Comparison of ENCODE assay signal across 16 cellular contexts in the genomic region with DNA sequence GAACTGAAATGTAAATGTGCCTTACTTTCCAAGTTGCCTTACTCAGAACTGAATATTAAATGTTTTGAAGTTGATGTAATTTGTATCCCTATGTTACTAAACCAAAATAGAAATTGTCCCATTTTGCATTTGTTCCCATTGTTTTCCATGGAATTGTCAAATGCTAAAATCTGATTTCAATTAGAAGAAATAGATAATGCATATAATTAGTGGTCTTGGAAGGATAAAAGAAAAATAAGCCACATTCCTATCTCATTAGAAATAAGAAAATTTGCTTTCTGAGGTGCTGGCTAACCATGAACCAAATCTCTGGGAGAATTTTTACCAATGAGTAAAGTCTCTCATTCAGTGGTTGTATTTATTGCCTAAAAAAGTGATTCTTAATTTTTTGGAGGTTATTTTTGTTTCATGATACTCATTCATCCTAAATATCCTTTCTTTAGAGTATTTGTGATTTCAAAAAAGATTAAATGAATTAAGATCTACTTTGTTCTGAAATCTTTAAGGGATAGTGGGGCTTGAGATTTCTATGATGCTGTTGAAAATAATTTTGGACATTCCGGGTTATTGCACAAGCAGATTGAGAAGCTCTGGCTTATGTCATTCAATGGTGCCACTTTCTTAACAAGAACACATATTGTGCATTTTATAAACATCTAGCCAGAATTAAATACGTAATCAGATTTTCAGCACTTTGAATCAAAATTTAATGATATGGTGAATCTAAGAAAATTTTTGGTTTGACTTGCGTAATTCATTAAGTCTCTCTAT.
A peak's percentile ranks its signal among the peaks of the same experiment; 100 is the strongest.
DNase-seq lines count a peak whose midpoint lies in the region; ATAC-seq and TF ChIP-seq lines count a peak whose summit lies in the region.
"Had no signal": no experiment of that assay in that cellular context is flagged by ENCODE, and none has a peak within 500 bp of the region (broad histone marks: within the 10 kb centered on the region; RNA-seq: fewer than 3 reads in every experiment).

No MANE protein-coding gene starts in this region.

- no peak for TF ChIP-seq EP300 in SK-N-SH (IDR thresholded peaks at IDR 0.05; ENCODE audit: borderline replicate concordance in 1 of 2, low read depth in 1 of 2, low read length in 1 of 2)

- H3K4me3 Mint-ChIP-seq in activated naive CD8-positive, alpha-beta T cell treated with anti-CD3 and anti-CD28 coated beads, Interleukin-2, amount 50 U/mL, for 24 hours = no peak overlapping the region
- H3K4me3 Mint-ChIP-seq: CD8-positive, alpha-beta T cell had no signal

- H3K27me3 ChIP-seq in IMR-90 (ENCODE audit: control insufficient read depth, insufficient read depth, low read length) (no peaks in the 10 kb centered on the region), mesenchymal stem cell (ENCODE audit: control insufficient read depth in 1 of 2, insufficient read depth in 1 of 2, low read length in 2 of 2) (no peaks in the 10 kb centered on the region), SK-N-SH (ENCODE audit: insufficient read depth) (no peaks in the 10 kb centered on the region), mesendoderm (ENCODE audit: insufficient read depth, low read length, poor library complexity) (no peaks in the 10 kb centered on the region)
- H3K27me3 ChIP-seq: SJCRH30 had no signal

- CTCF ChIA-PET in IMR-90 (lab: Yijun Ruan, JAX) = interaction anchor here (1.0 kb wide), 1 partner anchor 212 kb away, joined by 3 read pairs; no protein-coding TSS in a partner anchor
- CTCF ChIA-PET in SK-N-SH (lab: Yijun Ruan, JAX) = interaction anchor here (1.3 kb wide), 1 partner anchor 18 kb away, joined by 3 read pairs; no protein-coding TSS in a partner anchor

- dilution Hi-C loops in IMR-90 (cut with HindIII; ENCODE audit: low sequenced_read_pairs, unreplicated experiment) = no loop called here

- no peak overlapping the region for H2AFZ ChIP-seq in IMR-90 (replicated peaks; ENCODE audit: low read length, poor library complexity)
- H2AFZ ChIP-seq in mesenchymal stem cell (ENCODE audit: low read depth, low read length) = no peak overlapping the region
- H2AFZ ChIP-seq in SK-N-SH (ENCODE audit: low read depth) = no peak overlapping the region

- H3K4me1 Mint-ChIP-seq in activated naive CD8-positive, alpha-beta T cell treated with anti-CD3 and anti-CD28 coated beads, Interleukin-2, amount 50 U/mL, for 24 hours = no peaks in the 10 kb centered on the region

- H3K9me1 ChIP-seq in IMR-90 (ENCODE audit: insufficient read depth, low read length) = no peaks in the 10 kb centered on the region

- H3K79me2 ChIP-seq in SK-N-SH (ENCODE audit: insufficient read depth) (no peaks in the 10 kb centered on the region), mesendoderm (ENCODE audit: control insufficient read depth, insufficient read depth, low read length) (no peaks in the 10 kb centered on the region)

- intact Hi-C loops in IMR-90 (cut with micrococcal nuclease) = no loop called here

- H3K4me3 ChIP-seq in IMR-90 (ENCODE audit: insufficient read depth, low read depth, low read length) (no peak overlapping the region), astrocyte of the spinal cord (ENCODE audit: low read depth, low read length) (no peak overlapping the region), mesenchymal stem cell (ENCODE audit: insufficient read depth in 1 of 2, low read depth in 1 of 2, low read length in 2 of 2) (no peak overlapping the region), SK-N-SH (ENCODE audit: low read depth in 2 of 2, low read length in 1 of 2) (no peak overlapping the region), mesendoderm (ENCODE audit: low read length) (no peak overlapping the region)
- H3K4me3 ChIP-seq: A549, SJCRH30 had no signal

- peaks cover 15% of the 10 kb centered on the region for H3F3A ChIP-seq in SK-N-SH (replicated peaks; ENCODE audit: insufficient read depth)

- H3K79me1 ChIP-seq in IMR-90 (ENCODE audit: low read depth in 1 of 2, low read length in 2 of 2) (no peaks in the 10 kb centered on the region), mesenchymal stem cell (replicated peaks; ENCODE audit: low read length, poor library complexity, severe bottlenecking) (no peaks in the 10 kb centered on the region), mesendoderm (ENCODE audit: low read length) (no peaks in the 10 kb centered on the region)

- H2BK120ac ChIP-seq in IMR-90 (ENCODE audit: low read depth, low read length) (no peak overlapping the region), mesenchymal stem cell (ENCODE audit: low read depth, low read length) (no peak overlapping the region), mesendoderm (ENCODE audit: low read depth, low read length) (no peak overlapping the region)

- no peak overlapping the region for H4K5ac ChIP-seq in IMR-90 (ENCODE audit: low read depth, low read length)
- H4K5ac ChIP-seq in mesendoderm (ENCODE audit: low read length) = no peak overlapping the region

- H3K56ac ChIP-seq in IMR-90 (ENCODE audit: extremely low read depth, insufficient read depth, low read length) (no peak overlapping the region), mesendoderm (ENCODE audit: low read length) (no peak overlapping the region)

- TF ChIP-seq POLR2A in IMR-90 (IDR thresholded peaks at IDR 0.05; ENCODE audit: low read depth, low read length) = no peak

- H2AK9ac ChIP-seq in IMR-90 (replicated peaks; ENCODE audit: low read depth, low read length, poor library complexity) = no peak overlapping the region

- in situ Hi-C loops in IMR-90 (cut with MboI; ENCODE audit: low sequenced_read_pairs) (no loop called here), astrocyte of the spinal cord (cut with HindIII; ENCODE audit: low sequenced_read_pairs) (no loop called here)

- H3K36me3 ChIP-seq in IMR-90 (ENCODE audit: control insufficient read depth, insufficient read depth, low read length) (no peaks in the 10 kb centered on the region), mesenchymal stem cell (ENCODE audit: control insufficient read depth in 1 of 2, insufficient read depth in 2 of 2, low read depth in 1 of 2, low read length in 2 of 2) (no peaks in the 10 kb centered on the region), SK-N-SH (replicated peaks in 1 of 2; ENCODE audit: control insufficient read depth in 1 of 2, insufficient read depth in 2 of 2, low read length in 1 of 2) (no peaks in the 10 kb centered on the region), mesendoderm (ENCODE audit: control insufficient read depth, insufficient read depth, low read length) (no peaks in the 10 kb centered on the region)
- H3K36me3 ChIP-seq: SJCRH30 had no signal

- no peaks in the 10 kb centered on the region for H3K36me3 Mint-ChIP-seq in activated naive CD8-positive, alpha-beta T cell treated with anti-CD3 and anti-CD28 coated beads, Interleukin-2, amount 50 U/mL, for 24 hours (ENCODE audit: low read depth)
- H3K36me3 Mint-ChIP-seq: CD8-positive, alpha-beta T cell had no signal

- no CpG with 5 or more reads among the region's 3 CpGs for WGBS in IMR-90 (ENCODE audit: extremely low coverage in 2 of 2, insufficient read length in 1 of 2), 2 experiments
- WGBS in mesenchymal stem cell = no CpG with 5 or more reads among the region's 3 CpGs
- 96% methylated on average over 3 of the region's 3 CpGs for WGBS in SK-N-SH (ENCODE audit: low lambda C conversion rate)
- no CpG with 5 or more reads among the region's 3 CpGs for WGBS in mesendoderm (ENCODE audit: extremely low coverage, insufficient coverage, low lambda C conversion rate)

- no peak overlapping the region for H3K23ac ChIP-seq in IMR-90 (ENCODE audit: low read depth, low read length)
- no peak overlapping the region for H3K23ac ChIP-seq in mesenchymal stem cell (ENCODE audit: low read length in 2 of 2)
- H3K23ac ChIP-seq in mesendoderm (ENCODE audit: low read length) = no peak overlapping the region

- H3K9ac ChIP-seq in IMR-90 (ENCODE audit: low read depth, low read length) (no peak overlapping the region), mesenchymal stem cell (ENCODE audit: low read length) (peak overlapping the region; percentile 12), SK-N-SH (no peak overlapping the region), mesendoderm (ENCODE audit: low read length) (no peak overlapping the region)

- DNase-seq in EH (ENCODE audit: low read depth) (peak; percentile 83), IMR-90 (no peak), astrocyte of the spinal cord (ENCODE audit: low read depth, low spot score) (peak; percentile 43), mesenchymal stem cell (no peak), AML-193 (lab: John Stamatoyannopoulos, UW) (no peak), SK-N-SH (no peak), mesendoderm (no peak)
- DNase-seq in activated naive CD8-positive, alpha-beta T cell treated with anti-CD3 and anti-CD28 coated beads, Interleukin-2, amount 50 U/mL, for 24 hours = no peak
- DNase-seq: CD8-positive, alpha-beta T cell; KG1; NCI-H1092; NCI-H2107; NK-92 treated with Interleukin-12 subunit alpha and Interleukin-12 subunit beta, amount 100 ng/mL, for 24 hours had no signal

- H2BK15ac ChIP-seq in IMR-90 (ENCODE audit: low read depth, low read length) (no peak overlapping the region), mesenchymal stem cell (ENCODE audit: low read depth, poor library complexity, severe bottlenecking) (no peak overlapping the region), mesendoderm (replicated peaks; ENCODE audit: low read depth) (no peak overlapping the region)

- no peak for TF ChIP-seq CTCF in IMR-90 (conservative IDR thresholded peaks at IDR 0.05; ENCODE audit: low read depth, low read length)
- no peak for TF ChIP-seq CTCF in astrocyte of the spinal cord (IDR thresholded peaks at IDR 0.05; ENCODE audit: low read depth, low read length)
- no peak for TF ChIP-seq CTCF in SK-N-SH (IDR thresholded peaks at IDR 0.05)

- H3K18ac ChIP-seq in IMR-90 (ENCODE audit: low read depth, low read length) (no peak overlapping the region), mesenchymal stem cell (ENCODE audit: low read depth in 1 of 2, low read length in 2 of 2) (no peak overlapping the region), mesendoderm (ENCODE audit: low read length) (no peak overlapping the region)

- TF ChIP-seq RAD21 in IMR-90 (IDR thresholded peaks at IDR 0.05; ENCODE audit: low read length) (no peak), SK-N-SH (IDR thresholded peaks at IDR 0.05; ENCODE audit: low read length) (no peak)

- no TSS peak for BruUV-seq in IMR-90 (replicated peaks; lab: Mats Ljungman, UMichigan)

- H2AK5ac ChIP-seq in IMR-90 (ENCODE audit: low read depth, low read length) (no peak overlapping the region), mesenchymal stem cell (ENCODE audit: low read length, severe bottlenecking) (no peak overlapping the region), mesendoderm (ENCODE audit: low read length) (no peak overlapping the region)

- no peak overlapping the region for H3K4ac ChIP-seq in IMR-90 (ENCODE audit: low read depth, low read length)
- no peak overlapping the region for H3K4ac ChIP-seq in mesenchymal stem cell (ENCODE audit: low read depth in 1 of 2, low read length in 2 of 2)
- no peak overlapping the region for H3K4ac ChIP-seq in mesendoderm (ENCODE audit: low read depth, low read length)

- H4K20me1 ChIP-seq in IMR-90 (ENCODE audit: insufficient read depth, low read length) (no peaks in the 10 kb centered on the region), SK-N-SH (ENCODE audit: insufficient read depth) (no peaks in the 10 kb centered on the region)

- H3K4me2 ChIP-seq in IMR-90 (ENCODE audit: low read depth, low read length) = no peak overlapping the region
- no peak overlapping the region for H3K4me2 ChIP-seq in mesenchymal stem cell (ENCODE audit: low read length, poor library complexity, severe bottlenecking)
- H3K4me2 ChIP-seq in SK-N-SH = no peak overlapping the region
- no peak overlapping the region for H3K4me2 ChIP-seq in mesendoderm (ENCODE audit: low read length)
- H3K4me2 ChIP-seq: A549 had no signal

- no peak overlapping the region for H4K8ac ChIP-seq in IMR-90 (ENCODE audit: low read depth in 2 of 2, low read length in 2 of 2)
- no peak overlapping the region for H4K8ac ChIP-seq in mesenchymal stem cell (ENCODE audit: low read length)
- H4K8ac ChIP-seq in mesendoderm (ENCODE audit: low read depth, low read length) = no peak overlapping the region

- no peak overlapping the region for H3K27ac Mint-ChIP-seq in activated naive CD8-positive, alpha-beta T cell treated with anti-CD3 and anti-CD28 coated beads, Interleukin-2, amount 50 U/mL, for 24 hours
- H3K27ac Mint-ChIP-seq: CD8-positive, alpha-beta T cell had no signal

- H3K9me3 ChIP-seq in IMR-90 (ENCODE audit: control insufficient read depth, insufficient read depth, low read length) (no peaks in the 10 kb centered on the region), mesenchymal stem cell (ENCODE audit: control insufficient read depth, low read length) (no peaks in the 10 kb centered on the region), SK-N-SH (no peaks in the 10 kb centered on the region)
- H3K9me3 ChIP-seq: A549 had no signal

- no peak overlapping the region for H3K14ac ChIP-seq in IMR-90 (replicated peaks; ENCODE audit: low read depth, low read length)
- H3K14ac ChIP-seq in mesenchymal stem cell (ENCODE audit: low read length in 2 of 2) = no peak overlapping the region

- no peaks in the 10 kb centered on the region for H3K9me2 ChIP-seq in SK-N-SH

- H3K9me3 Mint-ChIP-seq in activated naive CD8-positive, alpha-beta T cell treated with anti-CD3 and anti-CD28 coated beads, Interleukin-2, amount 50 U/mL, for 24 hours = no peaks in the 10 kb centered on the region

- H3K4me1 ChIP-seq in IMR-90 (ENCODE audit: control insufficient read depth, insufficient read depth, low read length) = no peaks in the 10 kb centered on the region
- no peaks in the 10 kb centered on the region for H3K4me1 ChIP-seq in mesenchymal stem cell (ENCODE audit: control insufficient read depth, insufficient read depth, low read depth, low read length)
- H3K4me1 ChIP-seq in SK-N-SH (ENCODE audit: control insufficient read depth in 1 of 2, insufficient read depth in 2 of 2, low read depth in 1 of 2, low read length in 1 of 2) = no peaks in the 10 kb centered on the region; a peak in 2 of 4 replicates
- no peaks in the 10 kb centered on the region for H3K4me1 ChIP-seq in mesendoderm (ENCODE audit: control insufficient read depth, low read depth, low read length)
- H3K4me1 ChIP-seq: A549, SJCRH30 had no signal

- H2BK20ac ChIP-seq in IMR-90 (ENCODE audit: low read depth, low read length) = no peak overlapping the region

- POLR2A ChIA-PET in IMR-90 (lab: Charles Lee; ENCODE audit: unreplicated experiment) = no interaction called here
- POLR2A ChIA-PET in SK-N-SH (lab: Yijun Ruan, JAX) = no interaction called here

- no peaks in the 10 kb centered on the region for H3K27me3 Mint-ChIP-seq in activated naive CD8-positive, alpha-beta T cell treated with anti-CD3 and anti-CD28 coated beads, Interleukin-2, amount 50 U/mL, for 24 hours

- no peak for ATAC-seq in IMR-90 (ENCODE audit: low read depth)
- no peak for ATAC-seq in activated naive CD8-positive, alpha-beta T cell treated with anti-CD3 and anti-CD28 coated beads, Interleukin-2, amount 50 U/mL, for 24 hours
- ATAC-seq: CD8-positive, alpha-beta T cell had no signal

- H3K27ac ChIP-seq in IMR-90 (ENCODE audit: insufficient read depth, low read length) (no peak overlapping the region), mesenchymal stem cell (ENCODE audit: low read length, poor library complexity, severe bottlenecking) (no peak overlapping the region), SK-N-SH (ENCODE audit: low read depth in 2 of 2, low read length in 1 of 2) (peak overlapping the region in 1 of 2 experiments; percentile 61; a peak in 2 of 4 replicates), mesendoderm (ENCODE audit: low read depth, low read length) (no peak overlapping the region)
- H3K27ac ChIP-seq: A549, RWPE1, SJCRH30 had no signal

- H2BK12ac ChIP-seq in mesenchymal stem cell (ENCODE audit: low read length in 2 of 2) = no peak overlapping the region

- no peak overlapping the region for H4K91ac ChIP-seq in IMR-90 (ENCODE audit: insufficient read depth, low read depth, low read length)
- H4K91ac ChIP-seq in mesenchymal stem cell (ENCODE audit: low read length) = no peak overlapping the region

- H2BK5ac ChIP-seq in IMR-90 (ENCODE audit: low read depth, low read length, poor library complexity, severe bottlenecking) (peak overlapping the region; percentile 1), mesenchymal stem cell (ENCODE audit: low read depth, low read length, poor library complexity, severe bottlenecking) (no peak overlapping the region), mesendoderm (ENCODE audit: low read length) (no peak overlapping the region)

Comparison
In these comparisons a context has a peak if more than half of its experiments do, and no peak if none do; other contexts are left out.
1. DNase-seq: peak in EH (single experiment) and astrocyte of the spinal cord (single experiment); none in IMR-90 (single experiment), mesenchymal stem cell (single experiment), AML-193 (0 of 2), SK-N-SH (single experiment), activated naive CD8-positive, alpha-beta T cell treated with anti-CD3 and anti-CD28 coated beads, Interleukin-2, amount 50 U/mL, for 24 hours (single experiment) and mesendoderm (single experiment).